Comparison of ENCODE assay signal across 8 cellular contexts in genomic region chr9:100598641-100599145, GRCh38. TPM values are rescaled to one million over a fixed set of nuclear protein-coding genes. Genes with fewer than 3 reads are reported as not detected.
DNase-seq lines count a peak whose midpoint lies in the region; ATAC-seq and TF ChIP-seq lines count a peak whose summit lies in the region.

No MANE protein-coding gene starts in this region.

- peak; percentile 72 for ATAC-seq in GM21528 (IDR thresholded peaks at IDR 0.05; ENCODE audit: low FRiP score, unreplicated experiment)
- ATAC-seq in natural killer cell, result peak; percentile 83 to 92 (median 88)

- no peaks in the 10 kb centered on the region for H3K27me3 ChIP-seq in PC-9 (ENCODE audit: insufficient read depth, low read depth)

- no peaks in the 10 kb centered on the region for H3K9me2 ChIP-seq in PC-9 (ENCODE audit: insufficient read depth)

- CTCF ChIA-PET in PC-9 (lab: Charles Lee), result no interaction called here

- 0 out of 2 replicates have a peak overlapping the region, but pooled peaks have one; percentile 17 for H3K27ac ChIP-seq in PC-9

- peak overlapping the region; percentile 95 for H3K4me2 ChIP-seq in PC-9

- H3K4me3 ChIP-seq in PC-9, result peak overlapping the region; percentile 66

- no peaks in the 10 kb centered on the region for H3K9me3 Mint-ChIP-seq in activated T-helper 1 cell treated with anti-CD3 and anti-CD28 coated beads, Interleukin-12 subunit alpha, Interleukin-12 subunit beta, Interleukin-2, Interleukin-4 antibody, amounts not matched to agents 30 ng/mL and 10 ng/mL and 1 ng/mL, durations not matched to agents 14 hours and 24 hours and 36 hours
- H3K9me3 Mint-ChIP-seq in natural killer cell, result no peaks in the 10 kb centered on the region

- no peak overlapping the region for H3K27ac Mint-ChIP-seq in activated T-helper 1 cell treated with anti-CD3 and anti-CD28 coated beads, Interleukin-12 subunit alpha, Interleukin-12 subunit beta, Interleukin-2, Interleukin-4 antibody, amounts not matched to agents 30 ng/mL and 10 ng/mL and 1 ng/mL, durations not matched to agents 14 hours and 24 hours and 36 hours
- peak overlapping the region; percentile 1 to 19 for H3K27ac Mint-ChIP-seq in natural killer cell

- peak overlapping the region; percentile 78 for H3K4me3 Mint-ChIP-seq in activated T-helper 1 cell treated with anti-CD3 and anti-CD28 coated beads, Interleukin-12 subunit alpha, Interleukin-12 subunit beta, Interleukin-2, Interleukin-4 antibody, amounts not matched to agents 30 ng/mL and 10 ng/mL and 1 ng/mL, durations not matched to agents 14 hours and 24 hours and 36 hours
- H3K4me3 Mint-ChIP-seq in natural killer cell, result peak overlapping the region; percentile 89

- DNase-seq in DMS114 treated with DMSO at 0.1 percent for 48 hours (lab: John Stamatoyannopoulos, UW; ENCODE audit: unreplicated experiment) (peak; percentile 36), HuH-7.5 (ENCODE audit: low spot score) (peak; percentile 52), PC-9 (peak; percentile 76 to 94), fibroblast of peridontal ligament (ENCODE audit: extremely low read depth) (peak; percentile 73), natural killer cell (peak; percentile 67)
- peak; percentile 70 for DNase-seq in activated T-helper 1 cell treated with anti-CD3 and anti-CD28 coated beads, Interleukin-12 subunit alpha, Interleukin-12 subunit beta, Interleukin-2, Interleukin-4 antibody, amounts not matched to agents 30 ng/mL and 10 ng/mL and 1 ng/mL, durations not matched to agents 14 hours and 24 hours and 36 hours (ENCODE audit: low spot score)
- DNase-seq in stimulated activated naive CD4-positive, alpha-beta T cell treated with Interleukin-2 at 50 U/mL for 16 hours (lab: John Stamatoyannopoulos, UW), result peak; percentile 76

- H3K4me1 Mint-ChIP-seq in activated T-helper 1 cell treated with anti-CD3 and anti-CD28 coated beads, Interleukin-12 subunit alpha, Interleukin-12 subunit beta, Interleukin-2, Interleukin-4 antibody, amounts not matched to agents 30 ng/mL and 10 ng/mL and 1 ng/mL, durations not matched to agents 14 hours and 24 hours and 36 hours (ENCODE audit: low read depth), result peaks cover 15% of the 10 kb centered on the region
- peaks cover 23 to 25% of the 10 kb centered on the region in 2 donors for H3K4me1 Mint-ChIP-seq in natural killer cell

- H3K79me2 ChIP-seq in PC-9 (ENCODE audit: low read depth), result no peaks in the 10 kb centered on the region

- no peaks in the 10 kb centered on the region for H3K9me3 ChIP-seq in PC-9 (ENCODE audit: insufficient read depth, low read depth)

- no peaks in the 10 kb centered on the region for H4K20me1 ChIP-seq in PC-9 (ENCODE audit: insufficient read depth)

- peaks cover 12% of the 10 kb centered on the region for H3K4me1 ChIP-seq in PC-9 (replicated peaks; ENCODE audit: insufficient read depth)

- POLR2A ChIA-PET in PC-9 (lab: Charles Lee; ENCODE audit: unreplicated experiment), result interaction anchor here (0.7 kb wide), 1 partner anchor 187 kb away, joined by 6 read pairs; no protein-coding TSS in a partner anchor

- TF ChIP-seq CTCF in PC-9 (conservative IDR thresholded peaks at IDR 0.05) (no peak), natural killer cell (IDR thresholded peaks at IDR 0.05) (no peak)

- intact Hi-C loops in PC-9 (cut with micrococcal nuclease; ENCODE audit: unreplicated experiment) (loop anchor here (2.0 to 10.0 kb wide), 8 partner anchors 171 to 1436 kb away; partner anchors contain the start of genes MSANTD3, NR4A3, RNF20 and TEX10), natural killer cell (cut with micrococcal nuclease) (loop anchor here (5.0 to 10.0 kb wide), 2 partner anchors 244 to 276 kb away; partner anchors contain the start of gene TEX10)
- intact Hi-C loops in activated T-helper 1 cell treated with anti-CD3 and anti-CD28 coated beads, Interleukin-12 subunit alpha, Interleukin-12 subunit beta, Interleukin-2, Interleukin-4 antibody, amounts not matched to agents 30 ng/mL and 10 ng/mL and 1 ng/mL, durations not matched to agents 14 hours and 24 hours and 36 hours (cut with micrococcal nuclease), result loop anchor here (1.0 to 5.0 kb wide), 11 partner anchors 171 to 1791 kb away; partner anchors contain the start of genes ALG2, ERP44, GALNT12 and INVS

- H3K27me3 Mint-ChIP-seq in activated T-helper 1 cell treated with anti-CD3 and anti-CD28 coated beads, Interleukin-12 subunit alpha, Interleukin-12 subunit beta, Interleukin-2, Interleukin-4 antibody, amounts not matched to agents 30 ng/mL and 10 ng/mL and 1 ng/mL, durations not matched to agents 14 hours and 24 hours and 36 hours (ENCODE audit: insufficient read depth), result peaks cover 20% of the 10 kb centered on the region
- H3K27me3 Mint-ChIP-seq in natural killer cell (ENCODE audit: low read depth in 2 of 2), result peaks cover 0 to 2% of the 10 kb centered on the region in 2 donors

- peaks cover 11% of the 10 kb centered on the region for H3F3A ChIP-seq in PC-9 (ENCODE audit: insufficient read depth, low read depth)

- no peaks in the 10 kb centered on the region for H3K36me3 ChIP-seq in PC-9 (ENCODE audit: low read depth)

- no peaks in the 10 kb centered on the region for H3K36me3 Mint-ChIP-seq in activated T-helper 1 cell treated with anti-CD3 and anti-CD28 coated beads, Interleukin-12 subunit alpha, Interleukin-12 subunit beta, Interleukin-2, Interleukin-4 antibody, amounts not matched to agents 30 ng/mL and 10 ng/mL and 1 ng/mL, durations not matched to agents 14 hours and 24 hours and 36 hours (ENCODE audit: low read depth)
- H3K36me3 Mint-ChIP-seq in natural killer cell, result no peaks in the 10 kb centered on the region

- no TSS peak for BruUV-seq in PC-9 (replicated peaks; lab: Mats Ljungman, UMichigan)

- H2AFZ ChIP-seq in PC-9, result peak overlapping the region; percentile 92

RNA-seq across cellular contexts. Expression of gene CAVIN4, which starts 20.8 kb away (rescaled TPM):
- 0.83 and 1.3 TPM in 2 replicates for total RNA-seq in PC-9 (2021)
- total RNA-seq in activated T-helper 1 cell treated with anti-CD3 and anti-CD28 coated beads, Interleukin-12 subunit alpha, Interleukin-12 subunit beta, Interleukin-2, Interleukin-4 antibody, amounts not matched to agents 30 ng/mL and 10 ng/mL and 1 ng/mL, durations not matched to agents 14 hours and 24 hours and 36 hours, result 0.10 TPM in 1 of 2 replicates, not detected in the other
- total RNA-seq in natural killer cell, result under 1 TPM; 0.21 to 0.63 (median 0.41) TPM

Comparison
In these comparisons a context has a peak if more than half of its experiments do, and no peak if none do; other contexts are left out.
1. Peak in every context shown above with its lines: DNase-seq, ATAC-seq, H3K4me3 ChIP-seq and H3K27ac ChIP-seq.